Comparison of ENCODE assay signal across 1 cellular context in the genomic region with DNA sequence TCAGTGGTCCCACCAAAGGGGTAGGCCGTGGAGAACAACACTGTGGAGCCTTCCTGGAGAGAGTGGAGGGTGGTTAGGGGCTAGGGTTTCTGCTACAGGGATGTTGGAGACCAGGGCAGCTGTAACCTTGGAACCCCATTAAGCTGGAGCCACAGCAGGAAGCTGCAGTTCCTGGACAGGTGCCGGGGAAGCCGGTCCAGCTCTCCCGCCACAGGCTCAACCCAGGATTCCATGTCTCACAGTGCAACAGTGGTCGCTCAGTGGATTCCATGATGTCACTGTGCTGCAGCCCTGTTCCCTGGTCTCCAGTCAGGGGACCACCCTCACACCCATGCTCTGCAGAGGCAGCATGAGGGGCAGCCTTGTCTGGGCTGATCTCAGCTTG.
TF ChIP-seq lines count a peak whose summit lies in the region.

No MANE protein-coding gene starts in this region.

TF ChIP-seq in H1, 55 proteins besides CTCF, POLR2A, EP300 and RAD21:
- TF ChIP-seq SAP30 (IDR thresholded peaks at IDR 0.05; ENCODE audit: insufficient read depth, insufficient replicate concordance, low read length): no peak
- TF ChIP-seq CBX8 (IDR thresholded peaks at IDR 0.05; ENCODE audit: borderline replicate concordance, low read depth, low read length): no peak
- TF ChIP-seq RBBP5 (IDR thresholded peaks at IDR 0.05; ENCODE audit: borderline replicate concordance, low read depth, low read length): no peak
- TF ChIP-seq CHD1 (IDR thresholded peaks at IDR 0.05; ENCODE audit: low read depth, low read length): no peak
- no peak for TF ChIP-seq SP4 (IDR thresholded peaks at IDR 0.05; ENCODE audit: low read length)
- no peak for TF ChIP-seq TBP (IDR thresholded peaks at IDR 0.05; ENCODE audit: low read depth, low read length)
- TF ChIP-seq JUN (IDR thresholded peaks at IDR 0.05; ENCODE audit: low read depth, low read length): no peak
- TF ChIP-seq KDM1A (IDR thresholded peaks at IDR 0.05; ENCODE audit: borderline replicate concordance, low read length): no peak
- no peak for TF ChIP-seq POU5F1 (IDR thresholded peaks at IDR 0.05; ENCODE audit: low read depth, low read length)
- TF ChIP-seq MAFK (IDR thresholded peaks at IDR 0.05; ENCODE audit: low read depth, low read length): no peak
- TF ChIP-seq KDM5A (IDR thresholded peaks at IDR 0.05; ENCODE audit: low read length): no peak
- no peak for TF ChIP-seq CBX5 (IDR thresholded peaks at IDR 0.05; ENCODE audit: low read depth, low read length)
